ENCODE assay signal across 14 cellular contexts in genomic region chr18:79868168-79868784, GRCh38.
"Had no signal": no experiment of that assay in that cellular context is flagged by ENCODE, and none has a peak within 500 bp of the region (broad histone marks: within the 10 kb centered on the region; RNA-seq: fewer than 3 reads in every experiment).

No MANE protein-coding gene starts in this region.

- H2AFZ ChIP-seq: parathyroid adenoma had no signal

- H3K4me3 ChIP-seq: breast epithelium, dorsolateral prefrontal cortex, smooth muscle cell had no signal

- DNase-seq: activated gamma-delta T cell treated with Interleukin-2 at 50 U/mL for 16 hours; activated naive CD8-positive, alpha-beta T cell treated with anti-CD3 and anti-CD28 coated beads for 36 hours; activated T-cell treated with anti-CD3 and anti-CD28 coated beads, Interleukin-2, amount 50 U/mL, for 1 hour; left colon; T-helper 9 cell; trophoblast cell had no signal

- H3K9me3 Mint-ChIP-seq: activated naive CD8-positive, alpha-beta T cell treated with anti-CD3 and anti-CD28 coated beads for 36 hours; memory B cell; nephron; stimulated activated memory B cell treated with anti-CD40 and anti-IgM and Interleukin-4, amounts not matched to agents 10 μg/mL and 1 μg/mL and 100 μg/mL, for 72 hours had no signal

- H3K4me2 ChIP-seq: smooth muscle cell had no signal

- H3K4me1 ChIP-seq: parathyroid adenoma had no signal

- H3K4me1 Mint-ChIP-seq: activated CD4-positive, alpha-beta T cell treated with anti-CD3 and anti-CD28 coated beads for 36 hours; activated naive CD8-positive, alpha-beta T cell treated with anti-CD3 and anti-CD28 coated beads for 36 hours; memory B cell; stimulated activated memory B cell treated with anti-CD40 and anti-IgM and Interleukin-4, amounts not matched to agents 10 μg/mL and 1 μg/mL and 100 μg/mL, for 72 hours had no signal

- H3K27me3 Mint-ChIP-seq: activated CD4-positive, alpha-beta T cell treated with anti-CD3 and anti-CD28 coated beads for 36 hours; activated naive CD8-positive, alpha-beta T cell treated with anti-CD3 and anti-CD28 coated beads for 36 hours had no signal

- H3K36me3 ChIP-seq: breast epithelium had no signal

- H3K36me3 Mint-ChIP-seq: activated naive CD8-positive, alpha-beta T cell treated with anti-CD3 and anti-CD28 coated beads for 36 hours; memory B cell; stimulated activated memory B cell treated with anti-CD40 and anti-IgM and Interleukin-4, amounts not matched to agents 10 μg/mL and 1 μg/mL and 100 μg/mL, for 72 hours had no signal

- H3K4me3 Mint-ChIP-seq: activated CD4-positive, alpha-beta T cell treated with anti-CD3 and anti-CD28 coated beads for 36 hours; activated naive CD8-positive, alpha-beta T cell treated with anti-CD3 and anti-CD28 coated beads for 36 hours; memory B cell; nephron; stimulated activated memory B cell treated with anti-CD40 and anti-IgM and Interleukin-4, amounts not matched to agents 10 μg/mL and 1 μg/mL and 100 μg/mL, for 72 hours had no signal

- ATAC-seq: activated CD4-positive, alpha-beta T cell treated with anti-CD3 and anti-CD28 coated beads for 36 hours; left colon; stimulated activated memory B cell treated with anti-CD40 and anti-IgM and Interleukin-4, amounts not matched to agents 10 μg/mL and 1 μg/mL and 100 μg/mL, for 72 hours had no signal

- H3K27ac Mint-ChIP-seq: activated CD4-positive, alpha-beta T cell treated with anti-CD3 and anti-CD28 coated beads for 36 hours; activated naive CD8-positive, alpha-beta T cell treated with anti-CD3 and anti-CD28 coated beads for 36 hours; memory B cell; nephron; stimulated activated memory B cell treated with anti-CD40 and anti-IgM and Interleukin-4, amounts not matched to agents 10 μg/mL and 1 μg/mL and 100 μg/mL, for 72 hours had no signal

- H3K27ac ChIP-seq: breast epithelium, dorsolateral prefrontal cortex, parathyroid adenoma had no signal

- H3K9ac ChIP-seq: parathyroid adenoma had no signal
